Comparison of ENCODE assay signal across 16 cellular contexts in genomic region chr19:19146865-19147264, GRCh38. TPM values are rescaled to one million over a fixed set of nuclear protein-coding genes. Genes with fewer than 3 reads are reported as not detected.
A peak's percentile ranks its signal among the peaks of the same experiment; 100 is the strongest.
DNase-seq lines count a peak whose midpoint lies in the region; ATAC-seq and TF ChIP-seq lines count a peak whose summit lies in the region.
"Had no signal": no experiment of that assay in that cellular context is flagged by ENCODE, and none has a peak within 500 bp of the region (broad histone marks: within the 10 kb centered on the region; RNA-seq: fewer than 3 reads in every experiment).

No MANE protein-coding gene starts in this region.

- H3K36me3 ChIP-seq in OCI-LY7 (ENCODE audit: insufficient read depth, low read length) = peaks cover 83% of the 10 kb centered on the region
- no peaks in the 10 kb centered on the region for H3K36me3 ChIP-seq in brain microvascular endothelial cell (replicated peaks)
- H3K36me3 ChIP-seq: HAP-1 had no signal

- intact Hi-C loops in right cardiac atrium (cut with DNase I) (loop anchor here in 1 of 4 donors (10.0 kb wide), 1 partner anchor 198 kb away; no protein-coding TSS in a partner anchor), Right ventricle myocardium inferior (cut with DNase I) (loop anchor here (2.0 to 5.0 kb wide), 2 partner anchors 28 to 195 kb away; no protein-coding TSS in a partner anchor), OCI-LY7 (cut with micrococcal nuclease; ENCODE audit: unreplicated experiment) (loop anchor here (1.0 kb wide), 1 partner anchor 28 kb away; no protein-coding TSS in a partner anchor)

- no TSS peak for BruUV-seq in OCI-LY7 (replicated peaks; lab: Mats Ljungman, UMichigan)

- TF ChIP-seq CTCF in OCI-LY7 (conservative IDR thresholded peaks at IDR 0.05; ENCODE audit: low read length) (no peak), brain microvascular endothelial cell (IDR thresholded peaks at IDR 0.05; ENCODE audit: low read depth, low read length, missing control alignments) (no peak)

- 96% methylated on average over 7 of the region's 7 CpGs for WGBS in right cardiac atrium

- H3K4me2 ChIP-seq in OCI-LY7 (ENCODE audit: low read length) = no peak overlapping the region
- H3K4me2 ChIP-seq: A549 had no signal

- no peak for ATAC-seq in right cardiac atrium
- ATAC-seq in Right ventricle myocardium inferior = no peak
- ATAC-seq in GM21390 (IDR thresholded peaks at IDR 0.05; ENCODE audit: unreplicated experiment) = no peak

- H3K4me3 ChIP-seq in right cardiac atrium (ENCODE audit: low read length) = no peak overlapping the region
- no peak overlapping the region for H3K4me3 ChIP-seq in OCI-LY7 (ENCODE audit: low read depth, low read length, poor library complexity, severe bottlenecking)
- no peak overlapping the region for H3K4me3 ChIP-seq in brain microvascular endothelial cell (ENCODE audit: low read depth, low read length)
- H3K4me3 ChIP-seq: A549, GM23248, HAP-1 had no signal

- H3K9me3 ChIP-seq in right cardiac atrium (ENCODE audit: control insufficient read depth, low read length) (no peaks in the 10 kb centered on the region), OCI-LY7 (ENCODE audit: low read length) (no peaks in the 10 kb centered on the region)
- H3K9me3 ChIP-seq: A549, Caco-2, HAP-1 had no signal

- no peak overlapping the region for H3K27ac ChIP-seq in right cardiac atrium (ENCODE audit: low read length)
- peak overlapping the region; percentile 46 for H3K27ac ChIP-seq in OCI-LY7 (ENCODE audit: low read depth, low read length, poor library complexity, severe bottlenecking)
- H3K27ac ChIP-seq in brain microvascular endothelial cell = no peak overlapping the region
- H3K27ac ChIP-seq: 22Rv1, A549, C4-2B, GM23248 had no signal

- in situ Hi-C loops in brain microvascular endothelial cell (cut with HindIII; ENCODE audit: low pct_ligation_motif_present, low sequenced_read_pairs) = no loop called here

- H3K4me1 ChIP-seq in right cardiac atrium (ENCODE audit: control insufficient read depth, insufficient read depth, low read length) (no peaks in the 10 kb centered on the region), OCI-LY7 (ENCODE audit: insufficient read depth, low read length, poor library complexity, severe bottlenecking) (peaks cover 65% of the 10 kb centered on the region)
- H3K4me1 ChIP-seq: A549, Caco-2, HAP-1 had no signal

- DNase-seq in right cardiac atrium (peak in 2 of 3 donors; percentile 36 to 46), Right ventricle myocardium inferior (ENCODE audit: missing footprints) (no peak), OCI-LY7 (ENCODE audit: low spot score) (no peak), iPS-NIHi7 (ENCODE audit: extremely low spot score) (peak; percentile 3), brain microvascular endothelial cell (no peak)
- DNase-seq in activated CD4-positive, CD25-positive, alpha-beta regulatory T cell (lab: John Stamatoyannopoulos, UW) = no peak
- DNase-seq: AML-193; Caco-2; CD4-positive, alpha-beta T cell; GDM1; GM23248 had no signal

- no peaks in the 10 kb centered on the region for H3K9me2 ChIP-seq in OCI-LY7 (ENCODE audit: insufficient read depth, low read length)

- no peak overlapping the region for H2AFZ ChIP-seq in OCI-LY7 (ENCODE audit: low read length)

- no peaks in the 10 kb centered on the region for H3K79me2 ChIP-seq in OCI-LY7 (ENCODE audit: insufficient read depth, low read depth, low read length)

- no peaks in the 10 kb centered on the region for H4K20me1 ChIP-seq in OCI-LY7 (ENCODE audit: insufficient read depth, low read length)

- CTCF ChIA-PET in OCI-LY7 (lab: Charles Lee; ENCODE audit: unreplicated experiment) = interaction anchor here (0.9 to 2.4 kb wide), 2 partner anchors 12 to 28 kb away, joined by 3 to 17 read pairs; no protein-coding TSS in a partner anchor

- H3K27me3 ChIP-seq in right cardiac atrium (ENCODE audit: control insufficient read depth, insufficient read depth) = no peaks in the 10 kb centered on the region
- no peaks in the 10 kb centered on the region for H3K27me3 ChIP-seq in brain microvascular endothelial cell (replicated peaks)

- POLR2A ChIA-PET in OCI-LY7 (lab: Charles Lee) = interaction anchor here (0.5 to 2.1 kb wide), 5 partner anchors 9 to 88 kb away, joined by 3 to 7 read pairs (median 5); no protein-coding TSS in a partner anchor

RNA-seq across cellular contexts. Expression of gene TMEM161A, which starts 8.6 kb away (rescaled TPM):
- total RNA-seq in right cardiac atrium (10 to 100 TPM; 14.0 to 27.0 (median 21.0) TPM), Right ventricle myocardium inferior (23.5 TPM), OCI-LY7 (2022) (38.1 and 40.5 TPM in 2 replicates)
- 19.5 TPM for polyA plus RNA-seq in right cardiac atrium
- 28.4 and 31.2 TPM in 2 replicates for total RNA-seq in OCI-LY7 (2014; rRNA removed; shearing (Covaris generic))

RNA-seq across cellular contexts. Expression of gene MEF2B, which starts 23.2 kb away (rescaled TPM):
- total RNA-seq in right cardiac atrium = 1 to 10 TPM in 1 of 4 donors, under 1 TPM in 3; 0.42 to 1.1 (median 0.47) TPM
- polyA plus RNA-seq in right cardiac atrium = 0.23 TPM
- 1.4 TPM for total RNA-seq in Right ventricle myocardium inferior
- total RNA-seq in OCI-LY7 (2014; rRNA removed; shearing (Covaris generic)) = 175 and 201 TPM in 2 replicates
- total RNA-seq in OCI-LY7 (2022) = 295 and 304 TPM in 2 replicates

RNA-seq across cellular contexts. Expression of gene BORCS8, which starts 45.1 kb away (rescaled TPM):
- total RNA-seq in right cardiac atrium = 10 to 100 TPM; 27.5 to 33.2 (median 31.3) TPM
- 30.3 TPM for polyA plus RNA-seq in right cardiac atrium
- total RNA-seq in Right ventricle myocardium inferior = 19.5 TPM
- 31.0 and 39.8 TPM in 2 replicates for total RNA-seq in OCI-LY7 (2014; rRNA removed; shearing (Covaris generic))
- total RNA-seq in OCI-LY7 (2022) = 35.2 and 40.2 TPM in 2 replicates

RNA-seq across cellular contexts. Expression of gene RFXANK, which starts 45.2 kb away (rescaled TPM):
- 10 to 100 TPM; 35.2 to 46.1 (median 44.7) TPM for total RNA-seq in right cardiac atrium
- polyA plus RNA-seq in right cardiac atrium = 55.0 TPM
- total RNA-seq in Right ventricle myocardium inferior = 39.9 TPM
- total RNA-seq in OCI-LY7 (2014; rRNA removed; shearing (Covaris generic)) = 103 and 105 TPM in 2 replicates
- total RNA-seq in OCI-LY7 (2022) = 114 and 115 TPM in 2 replicates

RNA-seq across cellular contexts. Expression of gene NR2C2AP, which starts 56.3 kb away (rescaled TPM):
- total RNA-seq in right cardiac atrium (1 to 10 TPM; 6.4 to 10.0 (median 6.7) TPM), Right ventricle myocardium inferior (7.8 TPM), OCI-LY7 (2022) (21.2 and 27.3 TPM in 2 replicates)
- polyA plus RNA-seq in right cardiac atrium = 8.1 TPM
- 28.6 and 29.7 TPM in 2 replicates for total RNA-seq in OCI-LY7 (2014; rRNA removed; shearing (Covaris generic))

Comparison
In these comparisons a context has a peak if more than half of its experiments do, and no peak if none do; other contexts are left out.
1. DNase-seq: peak in right cardiac atrium (2 of 3) and iPS-NIHi7 (single experiment); none in Right ventricle myocardium inferior (single experiment), OCI-LY7 (single experiment), brain microvascular endothelial cell (single experiment) and activated CD4-positive, CD25-positive, alpha-beta regulatory T cell (0 of 4).
2. RNA of gene MEF2B, which starts 23.2 kb away (total RNA-seq): 175 to 304 TPM in OCI-LY7; 1.4 TPM in Right ventricle myocardium inferior (single experiment) and 0.42 to 1.1 TPM in right cardiac atrium; every median in the first group is over 10 times any median in the second.